Comparison of ENCODE assay signal across 12 cellular contexts in genomic region chr16:87834668-87835473, GRCh38.
DNase-seq lines count a peak whose midpoint lies in the region; ATAC-seq and TF ChIP-seq lines count a peak whose summit lies in the region.
"Had no signal": no experiment of that assay in that cellular context is flagged by ENCODE, and none has a peak within 500 bp of the region (broad histone marks: within the 10 kb centered on the region; RNA-seq: fewer than 3 reads in every experiment).

No MANE protein-coding gene starts in this region.

- no peak for TF ChIP-seq CTCF in tibial artery (IDR thresholded peaks at IDR 0.05)

- TF ChIP-seq EP300 in Ishikawa (IDR thresholded peaks at IDR 0.05; ENCODE audit: borderline replicate concordance) = no peak

- peak overlapping the region; percentile 69 to 96 (median 89) for H3K4me2 ChIP-seq in BLaER1 treated with 17β-estradiol and CSF1 and Interleukin-3, amounts not matched to agents 10 nM and 100 nM

- no peak for TF ChIP-seq RAD21 in Ishikawa (IDR thresholded peaks at IDR 0.05; ENCODE audit: low read depth)

- peak overlapping the region in 8 of 11 experiments; percentile 30 to 71 (median 55); a peak in 14 of 22 replicates for H3K9ac ChIP-seq in BLaER1 treated with 17β-estradiol and CSF1 and Interleukin-3, amounts not matched to agents 10 nM and 100 nM

- peak overlapping the region in 2 of 10 experiments; percentile 32 to 42; a peak in 4 of 20 replicates for H3K4me3 ChIP-seq in BLaER1 treated with 17β-estradiol and CSF1 and Interleukin-3, amounts not matched to agents 10 nM and 100 nM
- H3K4me3 ChIP-seq in tibial artery = no peak overlapping the region

- intact Hi-C loops in tibial artery (cut with DNase I; ENCODE audit: low total_unique reads) = no loop called here

- H3K36me3 ChIP-seq in BLaER1 treated with 17β-estradiol and CSF1 and Interleukin-3, amounts not matched to agents 10 nM and 100 nM = peaks cover 80 to 100% (median 98%) of the 10 kb centered on the region in 11 experiments
- H3K36me3 ChIP-seq in tibial artery = peaks cover 0 to 69% (median 11%) of the 10 kb centered on the region in 3 donors

- peaks cover 52 to 100% (median 99%) of the 10 kb centered on the region in 11 experiments; a peak in 21 of 22 replicates for H4K20me1 ChIP-seq in BLaER1 treated with 17β-estradiol and CSF1 and Interleukin-3, amounts not matched to agents 10 nM and 100 nM

- no peak for ATAC-seq in GM18861 (IDR thresholded peaks at IDR 0.05; ENCODE audit: unreplicated experiment)
- no peak for ATAC-seq in GM18907 (IDR thresholded peaks at IDR 0.05; ENCODE audit: unreplicated experiment)
- ATAC-seq: activated CD4-positive, CD25-positive, alpha-beta regulatory T cell treated with anti-CD3 and anti-CD28 coated beads, Interleukin-2, amount 50 U/mL, for 24 hours; PC-3 had no signal

- peak overlapping the region in 5 of 11 experiments; percentile 47 to 56 (median 54); a peak in 9 of 22 replicates for H3K27ac ChIP-seq in BLaER1 treated with 17β-estradiol and CSF1 and Interleukin-3, amounts not matched to agents 10 nM and 100 nM
- H3K27ac ChIP-seq in tibial artery = no peak overlapping the region

- DNase-seq in activated T-cell treated with anti-CD3 and anti-CD28 coated beads, Interleukin-2, amount 50 U/mL, for 48 hours = peak; percentile 29 to 36
- peak; percentile 78 for DNase-seq in iris pigment epithelial cell (ENCODE audit: low read depth)
- no peak for DNase-seq in activated gamma-delta T cell (lab: John Stamatoyannopoulos, UW)
- DNase-seq in tibial artery = no peak
- DNase-seq: activated naive CD4-positive, alpha-beta T cell treated with anti-CD3 and anti-CD28 coated beads for 36 hours; PC-3; trophoblast cell had no signal

- peaks cover 91 to 100% (median 100%) of the 10 kb centered on the region in 10 experiments for H3K4me1 ChIP-seq in BLaER1 treated with 17β-estradiol and CSF1 and Interleukin-3, amounts not matched to agents 10 nM and 100 nM
- no peaks in the 10 kb centered on the region for H3K4me1 ChIP-seq in tibial artery

- H3K27me3 ChIP-seq in BLaER1 treated with 17β-estradiol and CSF1 and Interleukin-3, amounts not matched to agents 10 nM and 100 nM = peaks cover 0 to 37% (median 0%) of the 10 kb centered on the region in 11 experiments; a peak in 7 of 22 replicates
- no peaks in the 10 kb centered on the region for H3K27me3 ChIP-seq in tibial artery

- H3K9me3 ChIP-seq in BLaER1 treated with 17β-estradiol and CSF1 and Interleukin-3, amounts not matched to agents 10 nM and 100 nM (replicated peaks in 1 of 11) = no peaks in the 10 kb centered on the region
- no peaks in the 10 kb centered on the region for H3K9me3 ChIP-seq in tibial artery

TF ChIP-seq in Ishikawa, 13 proteins besides CTCF, POLR2A, EP300 and RAD21:
- no peak for TF ChIP-seq TEAD4 (IDR thresholded peaks at IDR 0.05)
- TF ChIP-seq, protein P1, sequence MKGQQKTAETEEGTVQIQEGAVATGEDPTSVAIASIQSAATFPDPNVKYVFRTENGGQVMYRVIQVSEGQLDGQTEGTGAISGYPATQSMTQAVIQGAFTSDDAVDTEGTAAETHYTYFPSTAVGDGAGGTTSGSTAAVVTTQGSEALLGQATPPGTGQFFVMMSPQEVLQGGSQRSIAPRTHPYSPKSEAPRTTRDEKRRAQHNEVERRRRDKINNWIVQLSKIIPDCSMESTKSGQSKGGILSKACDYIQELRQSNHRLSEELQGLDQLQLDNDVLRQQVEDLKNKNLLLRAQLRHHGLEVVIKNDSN (IDR thresholded peaks at IDR 0.05) = no peak
- TF ChIP-seq NFIC (IDR thresholded peaks at IDR 0.05) = peak; percentile 39; the same call in 1 of the 2 replicates

Comparison
In these comparisons a context has a peak if more than half of its experiments do, and no peak if none do; other contexts are left out.
1. DNase-seq: peak in activated T-cell treated with anti-CD3 and anti-CD28 coated beads, Interleukin-2, amount 50 U/mL, for 48 hours (2 of 2) and iris pigment epithelial cell (single experiment); none in activated gamma-delta T cell (single experiment) and tibial artery (0 of 2).